31 cellular contexts compared by ENCODE assay signal in the genomic region with DNA sequence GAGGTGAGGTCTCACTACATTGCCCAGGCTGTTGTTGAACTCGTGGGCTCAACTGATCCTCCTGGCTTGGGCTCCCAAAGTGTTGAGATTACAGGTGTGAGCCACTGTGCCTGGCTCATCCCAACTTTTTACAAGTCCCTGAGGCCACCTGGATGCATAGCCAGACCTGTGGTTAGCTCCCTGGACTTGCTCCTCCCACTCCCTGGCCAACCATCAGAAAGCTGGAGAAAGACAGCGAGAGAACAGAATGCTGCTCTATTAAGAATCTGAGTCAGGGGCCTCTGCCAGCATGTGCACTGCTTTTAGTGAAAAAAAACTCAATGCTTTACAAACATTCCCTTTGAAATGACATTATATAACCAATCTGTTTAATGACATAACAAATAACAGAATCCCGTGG.
"Had no signal": no experiment of that assay in that cellular context is flagged by ENCODE, and none has a peak within 500 bp of the region (broad histone marks: within the 10 kb centered on the region; RNA-seq: fewer than 3 reads in every experiment).

No MANE protein-coding gene starts in this region.

- H3K27ac Mint-ChIP-seq: activated CD4-positive, alpha-beta memory T cell treated with anti-CD3 and anti-CD28 coated beads, Interleukin-2, amount 10 ng/mL, durations not matched to agents 7 days and 5 days; activated CD4-positive, alpha-beta T cell treated with anti-CD3 and anti-CD28 coated beads, Interleukin-2, amount 10 ng/mL, durations not matched to agents 7 days and 5 days; activated naive CD4-positive, alpha-beta T cell treated with anti-CD3 and anti-CD28 coated beads for 36 hours; activated naive CD4-positive, alpha-beta T cell treated with anti-CD3 and anti-CD28 coated beads, Interleukin-2, amount 50 U/mL, for 24 hours; activated naive CD8-positive, alpha-beta T cell treated with anti-CD3 and anti-CD28 coated beads for 36 hours; activated naive CD8-positive, alpha-beta T cell treated with anti-CD3 and anti-CD28 coated beads, Interleukin-2, amount 50 U/mL, for 24 hours; activated T-helper 1 cell treated with anti-CD3 and anti-CD28 coated beads, Interleukin-12 subunit alpha, Interleukin-12 subunit beta, Interleukin-2, Interleukin-4 antibody, amounts not matched to agents 30 ng/mL and 10 ng/mL and 1 ng/mL, durations not matched to agents 14 hours and 24 hours and 36 hours; activated T-helper 2 cell treated with anti-CD3 and anti-CD28 coated beads, Interferon-gamma antibody, Interleukin-2, Interleukin-4, amounts not matched to agents 10 μg/mL and 5 μg/mL and 100 μg/mL, durations not matched to agents 14 hours and 24 hours and 36 hours; dendritic cell treated with granulocyte-macrophage colony-stimulating factor and Interleukin-4, amounts not matched to agents 40 ng/mL and 50 ng/mL, for 4 days; endodermal cell; WTC11 had no signal

- H3K9me3 ChIP-seq: adrenal gland had no signal

- H3K4me3 ChIP-seq: adrenal gland, coronary artery, dorsolateral prefrontal cortex had no signal

- ATAC-seq: activated naive CD8-positive, alpha-beta T cell treated with anti-CD3 and anti-CD28 coated beads, Interleukin-2, amount 50 U/mL, for 24 hours; activated T-cell treated with anti-CD3 and anti-CD28 coated beads, Interleukin-2, amount 50 U/mL, for 4 hours; esophagus mucosa; WTC11 had no signal

- DNase-seq: activated CD4-positive, alpha-beta memory T cell treated with anti-CD3 and anti-CD28 coated beads, Interleukin-2, amount 10 ng/mL, durations not matched to agents 7 days and 5 days; activated CD4-positive, alpha-beta T cell treated with anti-CD3 and anti-CD28 coated beads for 1 hour; activated CD4-positive, alpha-beta T cell treated with anti-CD3 and anti-CD28 coated beads for 4 hours; activated CD4-positive, alpha-beta T cell treated with anti-CD3 and anti-CD28 coated beads, Interleukin-2, amount 10 ng/mL, durations not matched to agents 7 days and 5 days; activated CD4-positive, alpha-beta T cell treated with anti-CD3 and anti-CD28 coated beads, Interleukin-2, amount 50 U/mL, for 4 hours; activated CD8-positive, alpha-beta memory T cell treated with anti-CD3 and anti-CD28 coated beads, Interleukin-2, amount 50 U/mL, for 48 hours; activated effector memory CD4-positive, alpha-beta T cell treated with anti-CD3 and anti-CD28 coated beads, Interleukin-2, amount 50 U/mL, for 16 hours; activated naive CD4-positive, alpha-beta T cell treated with anti-CD3 and anti-CD28 coated beads for 36 hours; activated naive CD8-positive, alpha-beta T cell treated with anti-CD3 and anti-CD28 coated beads for 36 hours; activated naive CD8-positive, alpha-beta T cell treated with anti-CD3 and anti-CD28 coated beads, Interleukin-2, amount 50 U/mL, for 24 hours; activated T-cell treated with anti-CD3 and anti-CD28 coated beads for 4 hours; activated T-cell treated with anti-CD3 and anti-CD28 coated beads, Interleukin-2, amount 50 U/mL, for 4 hours; adrenal gland; amygdala; aorta; dorsolateral prefrontal cortex; effector memory CD4-positive, alpha-beta T cell; endodermal cell; foreskin fibroblast; head of caudate nucleus; T-helper 2 cell had no signal

- H3K27ac ChIP-seq: adrenal gland, coronary artery, dorsolateral prefrontal cortex, VCaP had no signal

- H3K27me3 Mint-ChIP-seq: activated CD4-positive, alpha-beta memory T cell treated with anti-CD3 and anti-CD28 coated beads, Interleukin-2, amount 10 ng/mL, durations not matched to agents 7 days and 5 days; activated CD4-positive, alpha-beta T cell treated with anti-CD3 and anti-CD28 coated beads, Interleukin-2, amount 10 ng/mL, durations not matched to agents 7 days and 5 days; activated naive CD4-positive, alpha-beta T cell treated with anti-CD3 and anti-CD28 coated beads, Interleukin-2, amount 50 U/mL, for 24 hours; activated naive CD8-positive, alpha-beta T cell treated with anti-CD3 and anti-CD28 coated beads for 36 hours; activated naive CD8-positive, alpha-beta T cell treated with anti-CD3 and anti-CD28 coated beads, Interleukin-2, amount 50 U/mL, for 24 hours; brain; central memory CD8-positive, alpha-beta T cell; dendritic cell treated with granulocyte-macrophage colony-stimulating factor and Interleukin-4, amounts not matched to agents 40 ng/mL and 50 ng/mL, for 4 days had no signal

- H3K36me3 ChIP-seq: adrenal gland had no signal

- H3K27me3 ChIP-seq: adrenal gland, dorsolateral prefrontal cortex had no signal

- H3K4me1 Mint-ChIP-seq: activated CD4-positive, alpha-beta T cell treated with anti-CD3 and anti-CD28 coated beads, Interleukin-2, amount 10 ng/mL, durations not matched to agents 7 days and 5 days; activated naive CD4-positive, alpha-beta T cell treated with anti-CD3 and anti-CD28 coated beads, Interleukin-2, amount 50 U/mL, for 24 hours; activated naive CD8-positive, alpha-beta T cell treated with anti-CD3 and anti-CD28 coated beads for 36 hours had no signal

- H3K9me3 Mint-ChIP-seq: activated CD4-positive, alpha-beta memory T cell treated with anti-CD3 and anti-CD28 coated beads, Interleukin-2, amount 10 ng/mL, durations not matched to agents 7 days and 5 days; activated CD4-positive, alpha-beta T cell treated with anti-CD3 and anti-CD28 coated beads, Interleukin-2, amount 10 ng/mL, durations not matched to agents 7 days and 5 days; activated naive CD4-positive, alpha-beta T cell treated with anti-CD3 and anti-CD28 coated beads for 36 hours; activated naive CD4-positive, alpha-beta T cell treated with anti-CD3 and anti-CD28 coated beads, Interleukin-2, amount 50 U/mL, for 24 hours; activated naive CD8-positive, alpha-beta T cell treated with anti-CD3 and anti-CD28 coated beads for 36 hours; activated naive CD8-positive, alpha-beta T cell treated with anti-CD3 and anti-CD28 coated beads, Interleukin-2, amount 50 U/mL, for 24 hours; activated T-cell treated with anti-CD3 and anti-CD28 coated beads, Interleukin-2, amount 50 U/mL, for 4 hours; activated T-helper 1 cell treated with anti-CD3 and anti-CD28 coated beads, Interleukin-12 subunit alpha, Interleukin-12 subunit beta, Interleukin-2, Interleukin-4 antibody, amounts not matched to agents 30 ng/mL and 10 ng/mL and 1 ng/mL, durations not matched to agents 14 hours and 24 hours and 36 hours; activated T-helper 2 cell treated with anti-CD3 and anti-CD28 coated beads, Interferon-gamma antibody, Interleukin-2, Interleukin-4, amounts not matched to agents 10 μg/mL and 5 μg/mL and 100 μg/mL, durations not matched to agents 14 hours and 24 hours and 36 hours; central memory CD8-positive, alpha-beta T cell; dendritic cell treated with granulocyte-macrophage colony-stimulating factor and Interleukin-4, amounts not matched to agents 40 ng/mL and 50 ng/mL, for 4 days had no signal

- H3K4me3 Mint-ChIP-seq: activated CD4-positive, alpha-beta memory T cell treated with anti-CD3 and anti-CD28 coated beads, Interleukin-2, amount 10 ng/mL, durations not matched to agents 7 days and 5 days; activated CD4-positive, alpha-beta T cell treated with anti-CD3 and anti-CD28 coated beads, Interleukin-2, amount 10 ng/mL, durations not matched to agents 7 days and 5 days; activated naive CD4-positive, alpha-beta T cell treated with anti-CD3 and anti-CD28 coated beads for 36 hours; activated naive CD4-positive, alpha-beta T cell treated with anti-CD3 and anti-CD28 coated beads, Interleukin-2, amount 50 U/mL, for 24 hours; activated naive CD8-positive, alpha-beta T cell treated with anti-CD3 and anti-CD28 coated beads for 36 hours; activated naive CD8-positive, alpha-beta T cell treated with anti-CD3 and anti-CD28 coated beads, Interleukin-2, amount 50 U/mL, for 24 hours; activated T-cell treated with anti-CD3 and anti-CD28 coated beads, Interleukin-2, amount 50 U/mL, for 4 hours; activated T-helper 1 cell treated with anti-CD3 and anti-CD28 coated beads, Interleukin-12 subunit alpha, Interleukin-12 subunit beta, Interleukin-2, Interleukin-4 antibody, amounts not matched to agents 30 ng/mL and 10 ng/mL and 1 ng/mL, durations not matched to agents 14 hours and 24 hours and 36 hours; brain; central memory CD8-positive, alpha-beta T cell; dendritic cell treated with granulocyte-macrophage colony-stimulating factor and Interleukin-4, amounts not matched to agents 40 ng/mL and 50 ng/mL, for 4 days; endodermal cell; WTC11 had no signal
